In genomic region chr2:231480781-231481180, GRCh38 we compare ENCODE assay signal across 30 cellular contexts. TPM values are rescaled to one million over a fixed set of nuclear protein-coding genes. Genes with fewer than 3 reads are reported as not detected.
"Had no signal": no experiment of that assay in that cellular context is flagged by ENCODE, and none has a peak within 500 bp of the region (broad histone marks: within the 10 kb centered on the region; RNA-seq: fewer than 3 reads in every experiment).

No MANE protein-coding gene starts in this region.

- H3K4me1 ChIP-seq: breast epithelium, colonic mucosa had no signal

- DNase-seq: activated CD4-positive, alpha-beta memory T cell treated with anti-CD3 and anti-CD28 coated beads for 36 hours; activated CD4-positive, alpha-beta T cell treated with anti-CD3 and anti-CD28 coated beads for 36 hours; activated CD4-positive, alpha-beta T cell treated with anti-CD3 and anti-CD28 coated beads, Interleukin-2, amount 10 ng/mL, durations not matched to agents 24 days and 14 days; activated CD4-positive, CD25-positive, alpha-beta regulatory T cell; activated CD4-positive, CD25-positive, alpha-beta regulatory T cell treated with anti-CD3 and anti-CD28 coated beads, Interleukin-2, amount 50 U/mL, for 72 hours; activated CD8-positive, alpha-beta T cell treated with anti-CD3 and anti-CD28 coated beads, Interleukin-2, amount 10 ng/mL, durations not matched to agents 7 days and 5 days; activated effector memory CD4-positive, alpha-beta T cell treated with anti-CD3 and anti-CD28 coated beads, Interleukin-2, amount 50 U/mL, for 16 hours; activated naive CD4-positive, alpha-beta T cell; activated naive CD4-positive, alpha-beta T cell treated with anti-CD3 and anti-CD28 coated beads, Interleukin-2, amount 10 ng/mL, durations not matched to agents 7 days and 5 days; activated naive CD8-positive, alpha-beta T cell treated with anti-CD3 and anti-CD28 coated beads, Interleukin-2, amount 10 ng/mL, durations not matched to agents 7 days and 5 days; activated T-cell treated with anti-CD3 and anti-CD28 coated beads, Interleukin-2, amount 50 U/mL, for 4 hours; central memory CD4-positive, alpha-beta T cell; cerebellar nuclear complex; colonic mucosa; effector CD8-positive, alpha-beta T cell; foreskin fibroblast; head of caudate nucleus; T-helper 1 cell; T-helper 17 cell; T1000 had no signal

- H3K36me3 Mint-ChIP-seq: activated CD4-positive, alpha-beta memory T cell treated with anti-CD3 and anti-CD28 coated beads for 36 hours; activated naive CD4-positive, alpha-beta T cell treated with anti-CD3 and anti-CD28 coated beads, Interleukin-2, amount 10 ng/mL, durations not matched to agents 7 days and 5 days; activated naive CD8-positive, alpha-beta T cell treated with anti-CD3 and anti-CD28 coated beads, Interleukin-2, amount 10 ng/mL, durations not matched to agents 7 days and 5 days; brain had no signal

- H3K4me1 Mint-ChIP-seq: brain had no signal

- H3K27me3 ChIP-seq: ascending aorta, breast epithelium, cardiac muscle cell, colonic mucosa had no signal

- ATAC-seq: activated CD4-positive, alpha-beta T cell treated with anti-CD3 and anti-CD28 coated beads for 36 hours; activated CD8-positive, alpha-beta T cell treated with anti-CD3 and anti-CD28 coated beads, Interleukin-2, amount 10 ng/mL, durations not matched to agents 7 days and 5 days; activated naive CD4-positive, alpha-beta T cell treated with anti-CD3 and anti-CD28 coated beads, Interleukin-2, amount 50 U/mL, for 72 hours; activated T-cell treated with anti-CD3 and anti-CD28 coated beads, Interleukin-2, amount 50 U/mL, for 4 hours; esophagus mucosa; T-helper 17 cell had no signal

- H3K36me3 ChIP-seq: ascending aorta, breast epithelium, cardiac muscle cell, colonic mucosa had no signal

- H3K9me3 Mint-ChIP-seq: activated CD4-positive, alpha-beta memory T cell treated with anti-CD3 and anti-CD28 coated beads for 36 hours; activated CD4-positive, alpha-beta T cell treated with anti-CD3 and anti-CD28 coated beads, Interleukin-2, amount 10 ng/mL, durations not matched to agents 24 days and 14 days; activated naive CD4-positive, alpha-beta T cell treated with anti-CD3 and anti-CD28 coated beads, Interleukin-2, amount 10 ng/mL, durations not matched to agents 7 days and 5 days; activated naive CD4-positive, alpha-beta T cell treated with anti-CD3 and anti-CD28 coated beads, Interleukin-2, amount 50 U/mL, for 72 hours; activated naive CD8-positive, alpha-beta T cell treated with anti-CD3 and anti-CD28 coated beads, Interleukin-2, amount 10 ng/mL, durations not matched to agents 7 days and 5 days; activated T-cell treated with anti-CD3 and anti-CD28 coated beads, Interleukin-2, amount 50 U/mL, for 4 hours; activated T-helper 2 cell treated with anti-CD3 and anti-CD28 coated beads, Interferon-gamma antibody, Interleukin-2, Interleukin-4, amounts not matched to agents 10 μg/mL and 5 μg/mL and 100 μg/mL, durations not matched to agents 14 hours and 24 hours and 36 hours; brain; T-helper 2 cell treated with Interferon-gamma antibody and Interleukin-4, amounts not matched to agents 5 μg/mL and 100 μg/mL, for 36 hours had no signal

- H3K27ac Mint-ChIP-seq: activated CD4-positive, alpha-beta memory T cell treated with anti-CD3 and anti-CD28 coated beads for 36 hours; activated CD4-positive, alpha-beta T cell treated with anti-CD3 and anti-CD28 coated beads for 36 hours; activated CD4-positive, alpha-beta T cell treated with anti-CD3 and anti-CD28 coated beads, Interleukin-2, amount 10 ng/mL, durations not matched to agents 24 days and 14 days; activated CD8-positive, alpha-beta T cell treated with anti-CD3 and anti-CD28 coated beads, Interleukin-2, amount 10 ng/mL, durations not matched to agents 7 days and 5 days; activated naive CD4-positive, alpha-beta T cell treated with anti-CD3 and anti-CD28 coated beads, Interleukin-2, amount 10 ng/mL, durations not matched to agents 7 days and 5 days; activated naive CD4-positive, alpha-beta T cell treated with anti-CD3 and anti-CD28 coated beads, Interleukin-2, amount 50 U/mL, for 72 hours; activated naive CD8-positive, alpha-beta T cell treated with anti-CD3 and anti-CD28 coated beads, Interleukin-2, amount 10 ng/mL, durations not matched to agents 7 days and 5 days; activated T-helper 2 cell treated with anti-CD3 and anti-CD28 coated beads, Interferon-gamma antibody, Interleukin-2, Interleukin-4, amounts not matched to agents 10 μg/mL and 5 μg/mL and 100 μg/mL, durations not matched to agents 14 hours and 24 hours and 36 hours; brain; T-helper 17 cell; T-helper 2 cell treated with Interferon-gamma antibody and Interleukin-4, amounts not matched to agents 5 μg/mL and 100 μg/mL, for 36 hours had no signal

- H3K4me3 ChIP-seq: ascending aorta, breast epithelium, cardiac muscle cell, colonic mucosa had no signal

- H3K4me3 Mint-ChIP-seq: activated CD4-positive, alpha-beta memory T cell treated with anti-CD3 and anti-CD28 coated beads for 36 hours; activated CD4-positive, alpha-beta T cell treated with anti-CD3 and anti-CD28 coated beads for 36 hours; activated CD4-positive, alpha-beta T cell treated with anti-CD3 and anti-CD28 coated beads, Interleukin-2, amount 10 ng/mL, durations not matched to agents 24 days and 14 days; activated CD8-positive, alpha-beta T cell treated with anti-CD3 and anti-CD28 coated beads, Interleukin-2, amount 10 ng/mL, durations not matched to agents 7 days and 5 days; activated naive CD4-positive, alpha-beta T cell treated with anti-CD3 and anti-CD28 coated beads, Interleukin-2, amount 10 ng/mL, durations not matched to agents 7 days and 5 days; activated naive CD8-positive, alpha-beta T cell treated with anti-CD3 and anti-CD28 coated beads, Interleukin-2, amount 10 ng/mL, durations not matched to agents 7 days and 5 days; activated T-cell treated with anti-CD3 and anti-CD28 coated beads, Interleukin-2, amount 50 U/mL, for 4 hours; brain; T-helper 17 cell; T-helper 2 cell treated with Interferon-gamma antibody and Interleukin-4, amounts not matched to agents 5 μg/mL and 100 μg/mL, for 36 hours had no signal

- H3K27me3 Mint-ChIP-seq: activated CD4-positive, alpha-beta memory T cell treated with anti-CD3 and anti-CD28 coated beads for 36 hours; activated CD4-positive, alpha-beta T cell treated with anti-CD3 and anti-CD28 coated beads for 36 hours; brain; T-helper 17 cell had no signal

- H3K27ac ChIP-seq: ascending aorta, breast epithelium, cardiac muscle cell, colonic mucosa had no signal

- H3K9me3 ChIP-seq: ascending aorta, breast epithelium, colonic mucosa had no signal

RNA-seq across cellular contexts. Expression of gene NMUR1, which starts 49.5 kb away (rescaled TPM):
- total RNA-seq: activated CD4-positive, alpha-beta T cell treated with anti-CD3 and anti-CD28 coated beads for 36 hours; activated CD4-positive, alpha-beta T cell treated with anti-CD3 and anti-CD28 coated beads, Interleukin-2, amount 10 ng/mL, durations not matched to agents 24 days and 14 days; activated naive CD4-positive, alpha-beta T cell treated with anti-CD3 and anti-CD28 coated beads, Interleukin-2, amount 50 U/mL, for 72 hours; dermis microvascular lymphatic vessel endothelial cell; epithelial cell of proximal tubule had no signal
- polyA plus RNA-seq: cardiac muscle cell had no signal
